ENCODE assay signal across 9 cellular contexts in genomic region chr16:53913082-53913870, GRCh38.
DNase-seq lines count a peak whose midpoint lies in the region; ATAC-seq and TF ChIP-seq lines count a peak whose summit lies in the region.
"Had no signal": no experiment of that assay in that cellular context is flagged by ENCODE, and none has a peak within 500 bp of the region (broad histone marks: within the 10 kb centered on the region; RNA-seq: fewer than 3 reads in every experiment).

No MANE protein-coding gene starts in this region.

- H3K27ac Mint-ChIP-seq in activated T-helper 2 cell treated with anti-CD3 and anti-CD28 coated beads, Interferon-gamma antibody, Interleukin-2, Interleukin-4, amounts not matched to agents 10 μg/mL and 5 μg/mL and 100 μg/mL, durations not matched to agents 14 hours and 24 hours and 36 hours, result peak overlapping the region; percentile 93

- H3K9me3 Mint-ChIP-seq in activated T-helper 2 cell treated with anti-CD3 and anti-CD28 coated beads, Interferon-gamma antibody, Interleukin-2, Interleukin-4, amounts not matched to agents 10 μg/mL and 5 μg/mL and 100 μg/mL, durations not matched to agents 14 hours and 24 hours and 36 hours, result no peaks in the 10 kb centered on the region

- H3K4me3 Mint-ChIP-seq in activated T-helper 2 cell treated with anti-CD3 and anti-CD28 coated beads, Interferon-gamma antibody, Interleukin-2, Interleukin-4, amounts not matched to agents 10 μg/mL and 5 μg/mL and 100 μg/mL, durations not matched to agents 14 hours and 24 hours and 36 hours (ENCODE audit: low read depth), result no peak overlapping the region

- ATAC-seq in HG03432 (IDR thresholded peaks at IDR 0.05; ENCODE audit: unreplicated experiment), result no peak
- ATAC-seq in GM21447 (IDR thresholded peaks at IDR 0.05; ENCODE audit: unreplicated experiment), result no peak

- peak; percentile 18 for DNase-seq in stimulated activated CD4-positive, alpha-beta T cell treated with anti-CD3 and anti-CD28 coated beads, Interleukin-15, amount 100 ng/mL, for 24 hours
- DNase-seq in stimulated activated CD4-positive, alpha-beta T cell treated with anti-CD3 and anti-CD28 coated beads, Interleukin-12 subunit alpha, Interleukin-12 subunit beta, amount 100 ng/mL, for 4 hours, result no peak
- DNase-seq in activated T-helper 2 cell treated with anti-CD3 and anti-CD28 coated beads, Interferon-gamma antibody, Interleukin-2, Interleukin-4, amounts not matched to agents 10 μg/mL and 5 μg/mL and 100 μg/mL, durations not matched to agents 14 hours and 24 hours and 36 hours (ENCODE audit: low spot score), result no peak
- DNase-seq in right atrium auricular region (ENCODE audit: low spot score) (peak; percentile 77), NAMALWA (ENCODE audit: low spot score) (no peak), NCI-H82 (lab: John Stamatoyannopoulos, UW) (no peak)
- DNase-seq: GDM1 had no signal

- intact Hi-C loops in activated T-helper 2 cell treated with anti-CD3 and anti-CD28 coated beads, Interferon-gamma antibody, Interleukin-2, Interleukin-4, amounts not matched to agents 10 μg/mL and 5 μg/mL and 100 μg/mL, durations not matched to agents 14 hours and 24 hours and 36 hours (cut with micrococcal nuclease), result loop anchor here (1.0 to 5.0 kb wide), 6 partner anchors 9 to 361 kb away; no protein-coding TSS in a partner anchor

- no peaks in the 10 kb centered on the region for H3K36me3 ChIP-seq in right atrium auricular region

- H3K9me3 ChIP-seq in right atrium auricular region, result no peaks in the 10 kb centered on the region

- no peaks in the 10 kb centered on the region for H3K27me3 Mint-ChIP-seq in activated T-helper 2 cell treated with anti-CD3 and anti-CD28 coated beads, Interferon-gamma antibody, Interleukin-2, Interleukin-4, amounts not matched to agents 10 μg/mL and 5 μg/mL and 100 μg/mL, durations not matched to agents 14 hours and 24 hours and 36 hours (ENCODE audit: low read depth)

- no peak overlapping the region for H3K4me3 ChIP-seq in right atrium auricular region

- H3K36me3 Mint-ChIP-seq in activated T-helper 2 cell treated with anti-CD3 and anti-CD28 coated beads, Interferon-gamma antibody, Interleukin-2, Interleukin-4, amounts not matched to agents 10 μg/mL and 5 μg/mL and 100 μg/mL, durations not matched to agents 14 hours and 24 hours and 36 hours (ENCODE audit: low read depth), result peaks cover 8% of the 10 kb centered on the region

- H3K27ac ChIP-seq in right atrium auricular region, result peak overlapping the region; percentile 61 to 71

- peaks cover 0 to 42% of the 10 kb centered on the region in 2 donors for H3K4me1 ChIP-seq in right atrium auricular region

- H3K4me1 Mint-ChIP-seq in activated T-helper 2 cell treated with anti-CD3 and anti-CD28 coated beads, Interferon-gamma antibody, Interleukin-2, Interleukin-4, amounts not matched to agents 10 μg/mL and 5 μg/mL and 100 μg/mL, durations not matched to agents 14 hours and 24 hours and 36 hours (ENCODE audit: low read depth), result peaks cover 37% of the 10 kb centered on the region

- H3K27me3 ChIP-seq in right atrium auricular region, result no peaks in the 10 kb centered on the region

- no peak for TF ChIP-seq CTCF in right atrium auricular region (IDR thresholded peaks at IDR 0.05)

Comparison
In these comparisons a context has a peak if more than half of its experiments do, and no peak if none do; other contexts are left out.
1. DNase-seq: peak in stimulated activated CD4-positive, alpha-beta T cell treated with anti-CD3 and anti-CD28 coated beads, Interleukin-15, amount 100 ng/mL, for 24 hours (single experiment) and right atrium auricular region (single experiment); none in stimulated activated CD4-positive, alpha-beta T cell treated with anti-CD3 and anti-CD28 coated beads, Interleukin-12 subunit alpha, Interleukin-12 subunit beta, amount 100 ng/mL, for 4 hours (single experiment), activated T-helper 2 cell treated with anti-CD3 and anti-CD28 coated beads, Interferon-gamma antibody, Interleukin-2, Interleukin-4, amounts not matched to agents 10 μg/mL and 5 μg/mL and 100 μg/mL, durations not matched to agents 14 hours and 24 hours and 36 hours (single experiment), NAMALWA (single experiment) and NCI-H82 (single experiment).